ENCODE assay signal across 9 cellular contexts in the genomic region with DNA sequence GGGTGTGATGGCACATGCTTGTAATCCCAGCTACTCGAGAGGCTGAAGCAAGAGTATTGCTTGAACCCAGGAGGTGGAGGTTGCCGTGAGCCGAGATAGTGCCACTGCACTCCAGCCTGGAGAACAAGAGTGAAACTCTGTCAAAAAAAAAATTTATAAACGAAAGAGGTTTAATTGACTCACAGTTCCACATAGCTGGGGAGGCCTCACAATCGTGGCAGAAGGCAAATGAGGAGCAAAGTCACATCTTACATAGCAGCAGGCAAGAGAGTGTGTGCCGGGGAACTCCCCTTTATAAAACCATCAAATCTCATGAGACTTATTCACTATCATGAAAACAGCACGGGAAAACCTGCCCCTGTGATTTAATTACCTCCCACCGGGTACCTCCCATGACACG. TPM values are rescaled to one million over a fixed set of nuclear protein-coding genes. Genes with fewer than 3 reads are reported as not detected.
"Had no signal": no experiment of that assay in that cellular context is flagged by ENCODE, and none has a peak within 500 bp of the region (broad histone marks: within the 10 kb centered on the region; RNA-seq: fewer than 3 reads in every experiment).

No MANE protein-coding gene starts in this region.

RNA-seq across cellular contexts. Expression of a gene that starts 0.9 kb away (rescaled TPM):
- total RNA-seq: LHCN-M2, MCF 10A, NCI-H460, OCI-LY7, PC-9, Right ventricle myocardium inferior, RPMI7951, SJCRH30, SK-MEL-5 had no signal

RNA-seq across cellular contexts. Expression of a gene that starts 35.5 kb away (rescaled TPM):
- total RNA-seq: MCF 10A, NCI-H460, OCI-LY7 had no signal
